ENCODE assay signal across 1 cellular context in genomic region chr10:60212195-60212594, GRCh38.
A peak's percentile ranks its signal among the peaks of the same experiment; 100 is the strongest.
TF ChIP-seq lines count a peak whose summit lies in the region.

No MANE protein-coding gene starts in this region.

TF ChIP-seq in K562, 482 proteins besides CTCF, POLR2A, EP300 and RAD21 (continued from another document):
- TF ChIP-seq FOXA3 (CRISPR knock-in tag; conservative IDR thresholded peaks at IDR 0.05 in 1 of 2, IDR thresholded peaks at IDR 0.05 in 1 of 2) (peak in 1 of 2 experiments; percentile 43; a peak in 1 of 4 replicates), ARID1B (IDR thresholded peaks at IDR 0.05) (0 out of 2 replicates have a peak, but pooled peaks have one; percentile 20), SPI1 (IDR thresholded peaks at IDR 0.05; ENCODE audit: borderline replicate concordance, low read depth, low read length) (peak; percentile 18; the same call in 1 of the 2 replicates), CEBPZ (IDR thresholded peaks at IDR 0.05; ENCODE audit: borderline replicate concordance, low read depth, low read length) (no peak)
